In genomic region chr17:40342575-40343058, GRCh38 we compare ENCODE assay signal across 8 cellular contexts. TPM values are rescaled to one million over a fixed set of nuclear protein-coding genes. Genes with fewer than 3 reads are reported as not detected.
DNase-seq lines count a peak whose midpoint lies in the region; ATAC-seq and TF ChIP-seq lines count a peak whose summit lies in the region.

No MANE protein-coding gene starts in this region.

- H3K4me1 ChIP-seq in tibial artery, result peaks cover 0 to 81% (median 65%) of the 10 kb centered on the region in 4 donors

- intact Hi-C loops in tibial artery (cut with DNase I; ENCODE audit: low total_unique reads), result no loop called here

- peak overlapping the region; percentile 41 for H3K4me3 Mint-ChIP-seq in activated CD8-positive, alpha-beta memory T cell treated with anti-CD3 and anti-CD28 coated beads, Interleukin-2, amount 10 ng/mL, durations not matched to agents 7 days and 5 days
- peak overlapping the region; percentile 82 for H3K4me3 Mint-ChIP-seq in memory B cell

- peaks cover 79% of the 10 kb centered on the region for H3K4me1 Mint-ChIP-seq in activated CD8-positive, alpha-beta memory T cell treated with anti-CD3 and anti-CD28 coated beads, Interleukin-2, amount 10 ng/mL, durations not matched to agents 7 days and 5 days
- peaks cover 71% of the 10 kb centered on the region for H3K4me1 Mint-ChIP-seq in memory B cell

- H3K27ac Mint-ChIP-seq in activated CD8-positive, alpha-beta memory T cell treated with anti-CD3 and anti-CD28 coated beads, Interleukin-2, amount 10 ng/mL, durations not matched to agents 7 days and 5 days, result peak overlapping the region; percentile 7
- peak overlapping the region; percentile 82 for H3K27ac Mint-ChIP-seq in memory B cell

- no peaks in the 10 kb centered on the region for H3K9me3 ChIP-seq in tibial artery

- no peaks in the 10 kb centered on the region for H3K36me3 ChIP-seq in tibial artery

- DNase-seq in activated CD8-positive, alpha-beta memory T cell treated with anti-CD3 and anti-CD28 coated beads, Interleukin-2, amount 10 ng/mL, durations not matched to agents 7 days and 5 days, result no peak
- no peak for DNase-seq in activated CD8-positive, alpha-beta memory T cell treated with anti-CD3 and anti-CD28 coated beads, Interleukin-2, amount 50 U/mL, for 4 hours
- DNase-seq in choroid plexus epithelial cell (ENCODE audit: low read depth) (no peak), memory B cell (ENCODE audit: low spot score in 2 of 2) (peak in 1 of 2 donors; percentile 24), tibial artery (no peak), COLO668 (lab: John Stamatoyannopoulos, UW; ENCODE audit: unreplicated experiment) (no peak), NOMO-1 treated with dmso at 0.1 percent for 144 hours (lab: John Stamatoyannopoulos, UW; ENCODE audit: unreplicated experiment) (no peak)

- CTCF ChIA-PET in activated CD8-positive, alpha-beta memory T cell treated with anti-CD3 and anti-CD28 coated beads, Interleukin-2, amount 10 ng/mL, durations not matched to agents 7 days and 5 days (lab: Charles Lee), result interaction anchor here (4.1 kb wide), 1 partner anchor 39 kb away, joined by 20 read pairs; no protein-coding TSS in a partner anchor

- H3K4me3 ChIP-seq in choroid plexus epithelial cell (ENCODE audit: low read depth, low read length), result peak overlapping the region; percentile 78
- peak overlapping the region; percentile 70 to 97 for H3K4me3 ChIP-seq in tibial artery

- H3K27ac ChIP-seq in tibial artery, result peak overlapping the region; percentile 96

- ATAC-seq in activated CD8-positive, alpha-beta memory T cell treated with anti-CD3 and anti-CD28 coated beads, Interleukin-2, amount 10 ng/mL, durations not matched to agents 7 days and 5 days, result no peak
- ATAC-seq in memory B cell (ENCODE audit: low read depth) (no peak), GM18520 (IDR thresholded peaks at IDR 0.05; ENCODE audit: unreplicated experiment) (no peak)

- peaks cover 19% of the 10 kb centered on the region for H3K36me3 Mint-ChIP-seq in activated CD8-positive, alpha-beta memory T cell treated with anti-CD3 and anti-CD28 coated beads, Interleukin-2, amount 10 ng/mL, durations not matched to agents 7 days and 5 days
- peaks cover 9% of the 10 kb centered on the region for H3K36me3 Mint-ChIP-seq in memory B cell

- no peak for TF ChIP-seq CTCF in choroid plexus epithelial cell (conservative IDR thresholded peaks at IDR 0.05; ENCODE audit: low read depth, low read length)
- no peak for TF ChIP-seq CTCF in tibial artery (IDR thresholded peaks at IDR 0.05)

- no peaks in the 10 kb centered on the region for H3K27me3 ChIP-seq in tibial artery

- H3K9me3 Mint-ChIP-seq in activated CD8-positive, alpha-beta memory T cell treated with anti-CD3 and anti-CD28 coated beads, Interleukin-2, amount 10 ng/mL, durations not matched to agents 7 days and 5 days (ENCODE audit: low read depth), result no peaks in the 10 kb centered on the region
- H3K9me3 Mint-ChIP-seq in memory B cell, result no peaks in the 10 kb centered on the region

- H3K27me3 Mint-ChIP-seq in activated CD8-positive, alpha-beta memory T cell treated with anti-CD3 and anti-CD28 coated beads, Interleukin-2, amount 10 ng/mL, durations not matched to agents 7 days and 5 days, result no peaks in the 10 kb centered on the region
- no peaks in the 10 kb centered on the region for H3K27me3 Mint-ChIP-seq in memory B cell

RNA-seq across cellular contexts. Expression of gene GJD3, which starts 21.9 kb away (rescaled TPM):
- not detected for total RNA-seq in activated CD8-positive, alpha-beta memory T cell treated with anti-CD3 and anti-CD28 coated beads, Interleukin-2, amount 10 ng/mL, durations not matched to agents 7 days and 5 days

RNA-seq across cellular contexts. Expression of gene RARA, which starts 33.6 kb away (rescaled TPM):
- 10 to 100 TPM; 29.9 to 39.5 TPM for total RNA-seq in activated CD8-positive, alpha-beta memory T cell treated with anti-CD3 and anti-CD28 coated beads, Interleukin-2, amount 10 ng/mL, durations not matched to agents 7 days and 5 days

RNA-seq across cellular contexts. Expression of gene CDC6, which starts 54.9 kb away (rescaled TPM):
- total RNA-seq in activated CD8-positive, alpha-beta memory T cell treated with anti-CD3 and anti-CD28 coated beads, Interleukin-2, amount 10 ng/mL, durations not matched to agents 7 days and 5 days, result 100 to 1,000 TPM; 109 to 111 TPM
